16 cellular contexts compared by ENCODE assay signal in genomic region chr11:68942751-68943271, GRCh38. TPM values are rescaled to one million over a fixed set of nuclear protein-coding genes. Genes with fewer than 3 reads are reported as not detected.
DNase-seq lines count a peak whose midpoint lies in the region; ATAC-seq, FAIRE-seq and TF ChIP-seq lines count a peak whose summit lies in the region.
"Had no signal": no experiment of that assay in that cellular context is flagged by ENCODE, and none has a peak within 500 bp of the region (broad histone marks: within the 10 kb centered on the region; RNA-seq: fewer than 3 reads in every experiment).

No MANE protein-coding gene starts in this region.

- no peak overlapping the region for H2AFZ ChIP-seq in K562 (ENCODE audit: low read depth, low read length)

- peak overlapping the region; percentile 71 for H3K27ac ChIP-seq in cardiac muscle cell
- H3K27ac ChIP-seq in K562 (ENCODE audit: extremely low read depth, low read depth, low read length) = no peak overlapping the region
- H3K27ac ChIP-seq in vagina = peak overlapping the region; percentile 51

- no TSS peak for BruUV-seq in K562 (replicated peaks; lab: Mats Ljungman, UMichigan)

- no peaks in the 10 kb centered on the region for H3K27me3 Mint-ChIP-seq in activated CD8-positive, alpha-beta T cell treated with anti-CD3 and anti-CD28 coated beads for 36 hours

- CTCF ChIA-PET in K562 (lab: Yijun Ruan, JAX; ENCODE audit: low intra/inter-chr PET ratio) = no interaction called here
- CTCF ChIA-PET in activated CD8-positive, alpha-beta T cell treated with anti-CD3 and anti-CD28 coated beads for 36 hours (lab: Charles Lee) = no interaction called here

- H3K9me3 Mint-ChIP-seq in activated CD8-positive, alpha-beta T cell treated with anti-CD3 and anti-CD28 coated beads for 36 hours = no peaks in the 10 kb centered on the region
- H3K9me3 Mint-ChIP-seq: activated naive CD4-positive, alpha-beta T cell treated with anti-CD3 and anti-CD28 coated beads for 36 hours had no signal

- H3K36me3 ChIP-seq in cardiac muscle cell = peaks cover 3% of the 10 kb centered on the region
- peaks cover 21% of the 10 kb centered on the region; the same call in 2 of the 3 replicates for H3K36me3 ChIP-seq in K562 (ENCODE audit: control insufficient read depth, insufficient read depth, low read length)
- peaks cover 0 to 18% of the 10 kb centered on the region in 2 donors for H3K36me3 ChIP-seq in vagina
- H3K36me3 ChIP-seq: MG63 had no signal

- POLR2A ChIA-PET in K562 (lab: Yijun Ruan, JAX) = interaction anchor here (1.0 kb wide), 1 partner anchor 15 kb away, joined by 3 read pairs; no protein-coding TSS in a partner anchor
- POLR2A ChIA-PET in activated CD8-positive, alpha-beta T cell treated with anti-CD3 and anti-CD28 coated beads for 36 hours (lab: Charles Lee) = interaction anchor here (0.6 kb wide), 1 partner anchor 74 kb away, joined by 3 read pairs; no protein-coding TSS in a partner anchor

- TF ChIP-seq EP300 in K562 (IDR thresholded peaks at IDR 0.05; ENCODE audit: low read length) = no peak

- DNase-seq in cardiac muscle cell (ENCODE audit: low read depth in 1 of 2, low spot score in 1 of 2) = peak in 1 of 2 donors; percentile 41
- DNase-seq in left ventricle myocardium superior = no peak
- DNase-seq in K562 (ENCODE audit: extremely low read depth in 1 of 4, low spot score in 3 of 4) = no peak
- DNase-seq in mucosa of gallbladder (ENCODE audit: low spot score) = peak; percentile 19
- no peak for DNase-seq in vagina (ENCODE audit: extremely low spot score in 2 of 2)
- no peak for DNase-seq in activated CD8-positive, alpha-beta T cell treated with anti-CD3 and anti-CD28 coated beads for 36 hours
- DNase-seq in cerebellum (ENCODE audit: low spot score) = no peak
- DNase-seq: ACHN; activated CD4-positive, alpha-beta T cell treated with anti-CD3 and anti-CD28 coated beads, Interleukin-2, amount 50 U/mL, for 48 hours; activated naive CD4-positive, alpha-beta T cell treated with anti-CD3 and anti-CD28 coated beads for 36 hours; DMS53; effector memory CD4-positive, alpha-beta T cell; hippocampal formation; MG63; small intestine had no signal

- H3K4me3 Mint-ChIP-seq in activated CD8-positive, alpha-beta T cell treated with anti-CD3 and anti-CD28 coated beads for 36 hours = no peak overlapping the region
- H3K4me3 Mint-ChIP-seq: activated naive CD4-positive, alpha-beta T cell treated with anti-CD3 and anti-CD28 coated beads for 36 hours had no signal

- H3K9me3 ChIP-seq in cardiac muscle cell (ENCODE audit: low read depth) = no peaks in the 10 kb centered on the region
- H3K9me3 ChIP-seq in K562 (replicated peaks; ENCODE audit: control insufficient read depth, insufficient read depth, low read depth, low read length) = no peaks in the 10 kb centered on the region
- H3K9me3 ChIP-seq in vagina = no peaks in the 10 kb centered on the region
- H3K9me3 ChIP-seq: MG63 had no signal

- no peaks in the 10 kb centered on the region for H3K79me2 ChIP-seq in K562 (ENCODE audit: control insufficient read depth, insufficient read depth, low read length)

- intact Hi-C loops in left ventricle myocardium superior (cut with micrococcal nuclease) = no loop called here
- intact Hi-C loops in K562 (cut with micrococcal nuclease) = no loop called here
- intact Hi-C loops in vagina (cut with DNase I) = no loop called here
- intact Hi-C loops in activated CD8-positive, alpha-beta T cell treated with anti-CD3 and anti-CD28 coated beads for 36 hours (cut with micrococcal nuclease) = no loop called here

- H3K9me1 ChIP-seq in K562 (ENCODE audit: control insufficient read depth, insufficient read depth, low read length) = no peaks in the 10 kb centered on the region

- in situ Hi-C loops in K562 (cut with MboI) = no loop called here

- H3K9ac ChIP-seq in K562 (ENCODE audit: insufficient read depth in 1 of 2, low read depth in 2 of 2, low read length in 2 of 2) = 0 out of 4 replicates have a peak overlapping the region, but pooled peaks of 1 of the 2 experiments have one; percentile 30

- peaks cover 3% of the 10 kb centered on the region for H3K36me3 Mint-ChIP-seq in activated CD8-positive, alpha-beta T cell treated with anti-CD3 and anti-CD28 coated beads for 36 hours (ENCODE audit: low read depth)

- H3K4me1 ChIP-seq in cardiac muscle cell (ENCODE audit: low read depth) (no peaks in the 10 kb centered on the region), K562 (replicated peaks in 1 of 2; ENCODE audit: control insufficient read depth in 2 of 2, insufficient read depth in 2 of 2, low read length in 2 of 2) (peaks cover 5 to 17% of the 10 kb centered on the region in 2 experiments; a peak in 4 of 5 replicates), vagina (peaks cover 15% of the 10 kb centered on the region)

- TF ChIP-seq CTCF in cardiac muscle cell (IDR thresholded peaks at IDR 0.05; ENCODE audit: low read depth, low read length) = no peak
- TF ChIP-seq CTCF in K562 (IDR thresholded peaks at IDR 0.05 in 2 of 3, conservative IDR thresholded peaks at IDR 0.05 in 1 of 3; ENCODE audit: insufficient read depth in 2 of 3, low read depth in 1 of 3, low read length in 3 of 3) = no peak
- TF ChIP-seq CTCF in vagina (IDR thresholded peaks at IDR 0.05) = no peak
- TF ChIP-seq CTCF in activated CD8-positive, alpha-beta T cell treated with anti-CD3 and anti-CD28 coated beads for 36 hours (IDR thresholded peaks at IDR 0.05) = no peak

- no peak for TF ChIP-seq RAD21 in K562 (CRISPR knock-in tag; conservative IDR thresholded peaks at IDR 0.05 in 1 of 2, IDR thresholded peaks at IDR 0.05 in 1 of 2)

- no peak for FAIRE-seq in K562 (lab: Jason Lieb, UNC)
- FAIRE-seq: small intestine had no signal

- no peak overlapping the region for H3K27ac Mint-ChIP-seq in activated CD8-positive, alpha-beta T cell treated with anti-CD3 and anti-CD28 coated beads for 36 hours
- H3K27ac Mint-ChIP-seq: activated naive CD4-positive, alpha-beta T cell treated with anti-CD3 and anti-CD28 coated beads for 36 hours had no signal

- H3K4me1 Mint-ChIP-seq in activated CD8-positive, alpha-beta T cell treated with anti-CD3 and anti-CD28 coated beads for 36 hours (ENCODE audit: low read depth) = peaks cover 5% of the 10 kb centered on the region

- H3K4me3 ChIP-seq in cardiac muscle cell (no peak overlapping the region), K562 (no peak overlapping the region), vagina (no peak overlapping the region)
- H3K4me3 ChIP-seq: MG63 had no signal

- 59% methylated on average over 7 of the region's 9 CpGs for whole genome bisulfite sequencing in K562 (ENCODE audit: insufficient coverage, low coverage, missing lambda C conversion rate)

- no peaks in the 10 kb centered on the region for H4K20me1 ChIP-seq in K562 (replicated peaks; ENCODE audit: control insufficient read depth, insufficient read depth, low read length)

- TF ChIP-seq POLR2A in K562 (conservative IDR thresholded peaks at IDR 0.05) (no peak), vagina (IDR thresholded peaks at IDR 0.05) (no peak)

- H3K4me2 ChIP-seq in K562 (ENCODE audit: insufficient read depth, low read length) = no peak overlapping the region

- H3K27me3 ChIP-seq in cardiac muscle cell (no peaks in the 10 kb centered on the region), K562 (ENCODE audit: control insufficient read depth in 2 of 2, insufficient read depth in 2 of 2, low read length in 2 of 2) (no peaks in the 10 kb centered on the region), vagina (no peaks in the 10 kb centered on the region)
- H3K27me3 ChIP-seq: MG63 had no signal

- ATAC-seq in left ventricle myocardium superior (no peak), K562 (no peak), HG02973 (IDR thresholded peaks at IDR 0.05; ENCODE audit: unreplicated experiment) (no peak)
- ATAC-seq in activated CD8-positive, alpha-beta T cell treated with anti-CD3 and anti-CD28 coated beads for 36 hours = no peak

RNA-seq across cellular contexts. Expression of gene MRGPRD, which starts 38.0 kb away (rescaled TPM):
- total RNA-seq in cardiac muscle cell = not detected in 2 replicates
- polyA plus RNA-seq in cardiac muscle cell = not detected in 2 replicates
- total RNA-seq in left ventricle myocardium superior = not detected
- total RNA-seq in K562 (2011; cell fraction: chromatin; rRNA removed; ENCODE audit: low replicate concordance) = not detected in 2 replicates
- total RNA-seq in K562 (2011; cell fraction: nucleolus; rRNA removed) = not detected in 2 replicates
- not detected in 2 replicates for total RNA-seq in K562 (2011; cell fraction: nucleoplasm; rRNA removed)
- total RNA-seq in K562 (2014; rRNA removed) = not detected in 2 replicates
- total RNA-seq in K562 (2014; rRNA removed; fragmentation: Illumina TruSeq; extraction: Trizol) = not detected in 2 replicates
- not detected in 2 replicates for total RNA-seq in K562 (2015; rRNA removed; fragmentation: Illumina TruSeq; extraction: Trizol)
- not detected in 2 replicates for total RNA-seq in K562 (2021)
- not detected in 2 replicates for polyA plus RNA-seq in K562 (2011; rRNA removed)
- polyA plus RNA-seq in K562 (2011; cell fraction: cytosol; rRNA removed) = not detected in 2 replicates
- not detected in 2 replicates for polyA plus RNA-seq in K562 (2011; cell fraction: nucleus; rRNA removed)
- not detected in 2 replicates for polyA plus RNA-seq in K562 (2012)
- not detected in 2 replicates for polyA plus RNA-seq in K562 (2014; fragmentation: Illumina TruSeq; extraction: Trizol)
- not detected for polyA plus RNA-seq in K562 (2014; fragmentation: Nextera tagmentation; extraction: Ambion mirVana)
- not detected in 2 replicates for polyA plus RNA-seq in K562 (2014; rRNA removed)
- polyA minus RNA-seq in K562 (2011; rRNA and poly(A)+ RNA removed) = not detected in 2 replicates
- not detected in 2 replicates for polyA minus RNA-seq in K562 (2011; cell fraction: cytosol; rRNA and poly(A)+ RNA removed)
- not detected in 2 replicates for polyA minus RNA-seq in K562 (2011; cell fraction: nucleus; rRNA and poly(A)+ RNA removed)
- total RNA-seq in mucosa of gallbladder = not detected
- total RNA-seq in vagina = not detected
- not detected for total RNA-seq in activated CD8-positive, alpha-beta T cell treated with anti-CD3 and anti-CD28 coated beads for 36 hours
- total RNA-seq in cerebellum = not detected
- total RNA-seq: activated naive CD4-positive, alpha-beta T cell treated with anti-CD3 and anti-CD28 coated beads for 36 hours had no signal

RNA-seq across cellular contexts. Expression of gene IGHMBP2, which starts 39.1 kb away (rescaled TPM):
- total RNA-seq in cardiac muscle cell = 17.3 and 21.7 TPM in 2 replicates
- 20.9 and 22.1 TPM in 2 replicates for polyA plus RNA-seq in cardiac muscle cell
- total RNA-seq in left ventricle myocardium superior = 14.7 TPM
- 109 and 159 TPM in 2 replicates for total RNA-seq in K562 (2011; cell fraction: chromatin; rRNA removed; ENCODE audit: low replicate concordance)
- 75.3 and 75.5 TPM in 2 replicates for total RNA-seq in K562 (2011; cell fraction: nucleolus; rRNA removed)
- 61.4 and 66.5 TPM in 2 replicates for total RNA-seq in K562 (2011; cell fraction: nucleoplasm; rRNA removed)
- total RNA-seq in K562 (2014; rRNA removed) = 12.5 and 15.9 TPM in 2 replicates
- 8.3 and 11.7 TPM in 2 replicates for total RNA-seq in K562 (2014; rRNA removed; fragmentation: Illumina TruSeq; extraction: Trizol)
- total RNA-seq in K562 (2015; rRNA removed; fragmentation: Illumina TruSeq; extraction: Trizol) = 11.6 and 14.5 TPM in 2 replicates
- total RNA-seq in K562 (2021) = 24.8 and 28.9 TPM in 2 replicates
- 14.5 and 21.1 TPM in 2 replicates for polyA plus RNA-seq in K562 (2011; rRNA removed)
- 8.1 and 11.3 TPM in 2 replicates for polyA plus RNA-seq in K562 (2011; cell fraction: cytosol; rRNA removed)
- polyA plus RNA-seq in K562 (2011; cell fraction: nucleus; rRNA removed) = 61.4 and 78.3 TPM in 2 replicates
- polyA plus RNA-seq in K562 (2012) = 10.6 and 12.2 TPM in 2 replicates
- polyA plus RNA-seq in K562 (2014; fragmentation: Illumina TruSeq; extraction: Trizol) = 18.8 and 20.7 TPM in 2 replicates
- 1 to 10 TPM; 1.6 to 1.8 TPM for polyA plus RNA-seq in K562 (2014; fragmentation: Nextera tagmentation; extraction: Ambion mirVana)
- 16.3 and 18.6 TPM in 2 replicates for polyA plus RNA-seq in K562 (2014; rRNA removed)
- polyA minus RNA-seq in K562 (2011; rRNA and poly(A)+ RNA removed) = 14.0 and 15.0 TPM in 2 replicates
- polyA minus RNA-seq in K562 (2011; cell fraction: cytosol; rRNA and poly(A)+ RNA removed) = 10.6 and 14.2 TPM in 2 replicates
- polyA minus RNA-seq in K562 (2011; cell fraction: nucleus; rRNA and poly(A)+ RNA removed) = 30.6 and 45.2 TPM in 2 replicates
- 20.7 TPM for total RNA-seq in mucosa of gallbladder
- 8.3 TPM for total RNA-seq in vagina
- total RNA-seq in activated CD8-positive, alpha-beta T cell treated with anti-CD3 and anti-CD28 coated beads for 36 hours = 10 to 100 TPM; 21.1 to 24.9 TPM
- total RNA-seq in cerebellum = 15.3 TPM

RNA-seq across cellular contexts. Expression of gene MRPL21, which starts 39.2 kb away (rescaled TPM):
- 75.9 and 97.5 TPM in 2 replicates for total RNA-seq in cardiac muscle cell
- 194 and 220 TPM in 2 replicates for polyA plus RNA-seq in cardiac muscle cell
- 106 TPM for total RNA-seq in left ventricle myocardium superior
- 59.2 and 99.2 TPM in 2 replicates for total RNA-seq in K562 (2011; cell fraction: chromatin; rRNA removed; ENCODE audit: low replicate concordance)
- total RNA-seq in K562 (2011; cell fraction: nucleolus; rRNA removed) = 79.2 and 104 TPM in 2 replicates
- 83.7 and 85.4 TPM in 2 replicates for total RNA-seq in K562 (2011; cell fraction: nucleoplasm; rRNA removed)
- total RNA-seq in K562 (2014; rRNA removed) = 254 and 255 TPM in 2 replicates
- 196 and 207 TPM in 2 replicates for total RNA-seq in K562 (2014; rRNA removed; fragmentation: Illumina TruSeq; extraction: Trizol)
- 207 and 219 TPM in 2 replicates for total RNA-seq in K562 (2015; rRNA removed; fragmentation: Illumina TruSeq; extraction: Trizol)
- 201 and 238 TPM in 2 replicates for total RNA-seq in K562 (2021)
- 194 and 232 TPM in 2 replicates for polyA plus RNA-seq in K562 (2011; rRNA removed)
- 126 and 191 TPM in 2 replicates for polyA plus RNA-seq in K562 (2011; cell fraction: cytosol; rRNA removed)
- polyA plus RNA-seq in K562 (2011; cell fraction: nucleus; rRNA removed) = 88.4 and 93.3 TPM in 2 replicates
- 124 and 195 TPM in 2 replicates for polyA plus RNA-seq in K562 (2012)
- polyA plus RNA-seq in K562 (2014; fragmentation: Illumina TruSeq; extraction: Trizol) = 203 and 210 TPM in 2 replicates
- polyA plus RNA-seq in K562 (2014; fragmentation: Nextera tagmentation; extraction: Ambion mirVana) = 100 to 1,000 TPM; 448 to 618 TPM
- 328 and 364 TPM in 2 replicates for polyA plus RNA-seq in K562 (2014; rRNA removed)
- 76.5 and 99.7 TPM in 2 replicates for polyA minus RNA-seq in K562 (2011; rRNA and poly(A)+ RNA removed)
- 47.3 and 49.9 TPM in 2 replicates for polyA minus RNA-seq in K562 (2011; cell fraction: cytosol; rRNA and poly(A)+ RNA removed)
- polyA minus RNA-seq in K562 (2011; cell fraction: nucleus; rRNA and poly(A)+ RNA removed) = 40.5 and 55.1 TPM in 2 replicates
- total RNA-seq in mucosa of gallbladder = 41.4 TPM
- total RNA-seq in vagina = 68.5 TPM
- 100 to 1,000 TPM in 1 of 2 experiments, 10 to 100 TPM in 1; 99.6 to 104 TPM for total RNA-seq in activated CD8-positive, alpha-beta T cell treated with anti-CD3 and anti-CD28 coated beads for 36 hours
- 25.0 TPM for total RNA-seq in cerebellum
